ENCODE assay signal across 10 cellular contexts in the genomic region with DNA sequence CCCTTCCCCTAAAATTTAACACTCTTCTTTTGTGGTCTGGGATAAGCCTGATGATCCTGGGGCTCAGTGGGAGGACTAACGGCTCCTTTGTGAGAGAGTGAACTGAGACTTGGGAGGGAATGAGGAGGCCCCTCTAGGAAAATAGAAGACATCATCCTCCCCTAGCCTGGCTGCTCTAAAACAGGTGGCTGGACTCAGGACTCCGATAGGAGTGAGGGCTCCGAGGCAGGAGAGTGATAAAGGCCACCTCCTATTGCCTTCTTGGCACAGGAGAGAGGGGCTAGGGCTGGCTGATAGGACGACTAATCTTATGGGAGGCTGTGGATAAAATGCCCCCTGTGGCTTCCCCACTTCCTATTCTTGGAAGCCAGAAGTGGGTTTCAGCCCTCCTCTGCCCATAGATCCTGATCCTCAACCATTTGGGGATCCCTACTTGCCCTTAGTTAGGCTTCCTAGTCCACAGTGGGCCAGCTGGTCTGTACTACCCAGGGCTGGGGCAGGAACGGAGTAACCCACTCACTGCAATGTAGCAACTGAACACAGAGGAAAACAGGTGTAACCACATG. TPM values are rescaled to one million over a fixed set of nuclear protein-coding genes. Genes with fewer than 3 reads are reported as not detected.
DNase-seq lines count a peak whose midpoint lies in the region; ATAC-seq, FAIRE-seq and TF ChIP-seq lines count a peak whose summit lies in the region.
"Had no signal": no experiment of that assay in that cellular context is flagged by ENCODE, and none has a peak within 500 bp of the region (broad histone marks: within the 10 kb centered on the region; RNA-seq: fewer than 3 reads in every experiment).

No MANE protein-coding gene starts in this region.

- intact Hi-C loops in CD4-positive, alpha-beta T cell (cut with DNase I, micrococcal nuclease), result loop anchor here (1.0 to 2.0 kb wide), 4 partner anchors 21 to 156 kb away; a partner anchor contains a TSS
- intact Hi-C loops in GM12878 (cut with micrococcal nuclease; ENCODE audit: unreplicated experiment) (no loop called here), natural killer cell (cut with micrococcal nuclease) (loop anchor here (2.0 kb wide), 2 partner anchors 19 to 27 kb away; a partner anchor contains a TSS), A673 (cut with micrococcal nuclease; ENCODE audit: unreplicated experiment) (no loop called here)

- H3K4me1 ChIP-seq in GM12878 (ENCODE audit: control insufficient read depth, insufficient read depth, low read length) (peaks cover 31% of the 10 kb centered on the region), A673 (ENCODE audit: insufficient read depth, low read length, poor library complexity, severe bottlenecking) (peaks cover 5% of the 10 kb centered on the region)

- POLR2A ChIA-PET in CD4-positive, alpha-beta T cell (lab: Charles Lee), result interaction anchor here (2.5 to 8.1 kb wide), 8 partner anchors 8 to 156 kb away, joined by 13 to 98 read pairs (median 20); a partner anchor contains a TSS
- POLR2A ChIA-PET in GM12878 (lab: Charles Lee) (interaction anchor here (0.5 kb wide), 1 partner anchor 138 kb away, joined by 3 read pairs; no protein-coding TSS in a partner anchor), A673 (lab: Charles Lee; ENCODE audit: low non-redundant PET) (no interaction called here)

- H3K27ac Mint-ChIP-seq in CD4-positive, alpha-beta T cell, result peak overlapping the region; percentile 99
- peak overlapping the region; percentile 85 to 92 for H3K27ac Mint-ChIP-seq in natural killer cell

- BruUV-seq in GM12878 (replicated peaks; lab: Mats Ljungman, UMichigan), result no TSS peak
- no TSS peak for BruUV-seq in A673 (replicated peaks; lab: Mats Ljungman, UMichigan)

- H3K4me3 Mint-ChIP-seq in CD4-positive, alpha-beta T cell, result peak overlapping the region; percentile 97
- peak overlapping the region; percentile 91 for H3K4me3 Mint-ChIP-seq in natural killer cell

- H3K27me3 ChIP-seq in CD4-positive, alpha-beta T cell (ENCODE audit: control insufficient read depth, insufficient read depth, low read length), result no peaks in the 10 kb centered on the region
- H3K27me3 ChIP-seq in GM12878 (replicated peaks in 1 of 2; ENCODE audit: control insufficient read depth in 2 of 2, insufficient read depth in 2 of 2, low read length in 1 of 2) (0 out of 4 replicates have a peak, but pooled peaks cover 0 to 1% of the 10 kb centered on the region in 2 experiments), A673 (replicated peaks; ENCODE audit: insufficient read depth, low read depth, low read length, poor library complexity) (no peaks in the 10 kb centered on the region)

- CTCF ChIA-PET in CD4-positive, alpha-beta T cell (lab: Charles Lee), result interaction anchor here (2.3 to 4.3 kb wide), 3 partner anchors 20 to 71 kb away, joined by 6 to 40 read pairs (median 33); no protein-coding TSS in a partner anchor
- CTCF ChIA-PET in GM12878 (lab: Yijun Ruan, JAX), result interaction anchor here (2.3 to 8.9 kb wide), 4 partner anchors 13 to 42 kb away, joined by 12 to 113 read pairs (median 27); a partner anchor contains a TSS
- CTCF ChIA-PET in A673 (lab: Charles Lee), result interaction anchor here (0.7 to 2.2 kb wide), 2 partner anchors 20 to 25 kb away, joined by 4 to 6 read pairs; no protein-coding TSS in a partner anchor

- no peaks in the 10 kb centered on the region for H3K79me2 ChIP-seq in GM12878 (ENCODE audit: control insufficient read depth, insufficient read depth, low read length)

- no peak for ATAC-seq in CD4-positive, alpha-beta T cell (ENCODE audit: poor library complexity)
- ATAC-seq in GM12878 (no peak), natural killer cell (no peak), GM18873 (IDR thresholded peaks at IDR 0.05; ENCODE audit: low FRiP score, unreplicated experiment) (no peak)

- H3K4me2 ChIP-seq in GM12878 (ENCODE audit: control insufficient read depth, insufficient read depth), result no peak overlapping the region; the same call in 1 of the 2 replicates

- peak overlapping the region; percentile 91 for H3K27ac ChIP-seq in CD4-positive, alpha-beta T cell (ENCODE audit: low read depth, low read length)
- H3K27ac ChIP-seq in GM12878 (ENCODE audit: control insufficient read depth, insufficient read depth) (no peak overlapping the region), A673 (ENCODE audit: low read depth, low read length, poor library complexity, severe bottlenecking) (no peak overlapping the region)

- H3K9me3 Mint-ChIP-seq in CD4-positive, alpha-beta T cell, result no peaks in the 10 kb centered on the region
- H3K9me3 Mint-ChIP-seq in natural killer cell, result no peaks in the 10 kb centered on the region

- no peaks in the 10 kb centered on the region for H3K9me3 ChIP-seq in CD4-positive, alpha-beta T cell (ENCODE audit: control insufficient read depth, low read length)
- no peaks in the 10 kb centered on the region for H3K9me3 ChIP-seq in GM12878 (replicated peaks; ENCODE audit: control insufficient read depth, insufficient read depth, low read length)
- H3K9me3 ChIP-seq in A673 (ENCODE audit: low read depth, low read length, poor library complexity, severe bottlenecking), result no peaks in the 10 kb centered on the region

- H3K27me3 Mint-ChIP-seq in CD4-positive, alpha-beta T cell, result no peaks in the 10 kb centered on the region
- no peaks in the 10 kb centered on the region for H3K27me3 Mint-ChIP-seq in natural killer cell (ENCODE audit: low read depth in 2 of 2)

- H3K9ac ChIP-seq in GM12878 (ENCODE audit: control insufficient read depth, insufficient read depth, low read length), result no peak overlapping the region

- no peak for FAIRE-seq in GM12878 (lab: Jason Lieb, UNC)

- H3K4me1 Mint-ChIP-seq in CD4-positive, alpha-beta T cell (ENCODE audit: low read depth), result peaks cover 55% of the 10 kb centered on the region
- peaks cover 13 to 30% of the 10 kb centered on the region in 2 donors for H3K4me1 Mint-ChIP-seq in natural killer cell

- TF ChIP-seq EP300 in GM12878 (IDR thresholded peaks at IDR 0.05; ENCODE audit: borderline replicate concordance in 1 of 2, control insufficient read depth in 1 of 2, low read depth in 2 of 2, low read length in 2 of 2), result no peak

- TF ChIP-seq CTCF in CD4-positive, alpha-beta T cell (IDR thresholded peaks at IDR 0.05), result no peak
- no peak for TF ChIP-seq CTCF in LNCaP clone FGC (IDR thresholded peaks at IDR 0.05; ENCODE audit: control insufficient read depth, extremely low read depth, insufficient read depth)
- no peak for TF ChIP-seq CTCF in GM12878 (IDR thresholded peaks at IDR 0.05 in 2 of 3, conservative IDR thresholded peaks at IDR 0.05 in 1 of 3; ENCODE audit: control insufficient read depth in 2 of 3, extremely low read depth in 1 of 3, insufficient read depth in 1 of 3, low read depth in 3 of 3, low read length in 3 of 3)
- TF ChIP-seq CTCF in natural killer cell (IDR thresholded peaks at IDR 0.05), result no peak
- TF ChIP-seq CTCF in A673 (conservative IDR thresholded peaks at IDR 0.05; ENCODE audit: low read depth, low read length), result no peak

- no peak for TF ChIP-seq POLR2A in GM12878 (IDR thresholded peaks at IDR 0.05; ENCODE audit: low read depth, low read length)

- RAD21 ChIA-PET in GM12878 (lab: Charles Lee; ENCODE audit: unreplicated experiment), result interaction anchor here (1.0 kb wide), 1 partner anchor 12 kb away, joined by 3 read pairs; no protein-coding TSS in a partner anchor

- no peak overlapping the region for H2AFZ ChIP-seq in GM12878 (ENCODE audit: control insufficient read depth, low read depth, low read length)

- H3K36me3 ChIP-seq in GM12878 (ENCODE audit: control insufficient read depth in 2 of 2, insufficient read depth in 2 of 2, low read length in 1 of 2), result no peaks in the 10 kb centered on the region
- no peaks in the 10 kb centered on the region for H3K36me3 ChIP-seq in A673 (ENCODE audit: insufficient read depth, low read length, poor library complexity, severe bottlenecking)

- H4K20me1 ChIP-seq in GM12878 (ENCODE audit: control insufficient read depth, insufficient read depth), result no peaks in the 10 kb centered on the region

- DNase-seq in CD4-positive, alpha-beta T cell, result peak in 5 of 10 experiments; percentile 34 to 53 (median 43)
- DNase-seq in LNCaP clone FGC (ENCODE audit: low read depth), result no peak
- DNase-seq in GM12878 (ENCODE audit: low read depth, low spot score), result no peak
- DNase-seq in natural killer cell, result no peak
- no peak for DNase-seq in A673 (ENCODE audit: low spot score)
- DNase-seq in stimulated activated CD4-positive, alpha-beta T cell treated with anti-CD3 and anti-CD28 coated beads, Interleukin-12 subunit alpha, Interleukin-12 subunit beta, amount 100 ng/mL, for 4 hours, result no peak
- no peak for DNase-seq in NK-92 (lab: John Stamatoyannopoulos, UW; ENCODE audit: unreplicated experiment)
- DNase-seq: NCI-H1930 had no signal

- WGBS in GM12878 (ENCODE audit: insufficient coverage, insufficient replicate concordance, low lambda C conversion rate, missing lambda C conversion rate), result 60% methylated on average over 5 of the region's 5 CpGs

- peak overlapping the region; percentile 67 for H3K4me3 ChIP-seq in LNCaP clone FGC (ENCODE audit: low read depth, low read length)
- H3K4me3 ChIP-seq in GM12878, result no peak overlapping the region
- no peak overlapping the region for H3K4me3 ChIP-seq in A673 (ENCODE audit: low read depth, low read length, poor library complexity, severe bottlenecking)

- SMC1A ChIA-PET in GM12878 (lab: Charles Lee; ENCODE audit: uncharacterized antibody, unreplicated experiment), result no interaction called here

- H3K36me3 Mint-ChIP-seq in CD4-positive, alpha-beta T cell (ENCODE audit: low read depth), result peaks cover 63% of the 10 kb centered on the region
- no peaks in the 10 kb centered on the region for H3K36me3 Mint-ChIP-seq in natural killer cell

- TF ChIP-seq RAD21 in GM12878 (IDR thresholded peaks at IDR 0.05; ENCODE audit: insufficient read depth, low read depth, low read length), result no peak

- in situ Hi-C loops in GM12878 (cut with MboI), result no loop called here

RNA-seq across cellular contexts. Expression of a gene that starts 1.4 kb away (rescaled TPM):
- total RNA-seq in CD4-positive, alpha-beta T cell, result 100 to 1,000 TPM in 1 of 2 experiments, 10 to 100 TPM in 1; 99.8 to 106 TPM
- 0.47 and 0.92 TPM in 2 replicates for total RNA-seq in GM12878 (2013; cell fraction: nucleolus; rRNA removed)
- total RNA-seq in GM12878 (2014; rRNA removed) (3.1 and 6.5 TPM in 2 replicates), GM12878 (2014; rRNA removed; fragmentation: Illumina TruSeq; extraction: Trizol) (2.0 and 3.0 TPM in 2 replicates), GM12878 (2021) (3.4 and 4.8 TPM in 2 replicates), natural killer cell (10 to 100 TPM in 1 of 3 donors, 1 to 10 TPM in 2; 3.9 to 12.7 (median 6.1) TPM), A673 (2021) (0.37 and 0.43 TPM in 2 replicates)
- polyA plus RNA-seq in GM12878 (2011; ENCODE audit: low read depth), result 2.6 TPM
- polyA plus RNA-seq in GM12878 (2011; rRNA removed) (4.1 and 5.5 TPM in 2 replicates), GM12878 (2014; fragmentation: Illumina TruSeq; extraction: Trizol) (0.95 and 2.6 TPM in 2 replicates), GM12878 (2014; fragmentation: Nextera tagmentation; extraction: Ambion mirVana) (under 1 TPM; 0.60 to 0.71 TPM), GM12878 (2014; rRNA removed) (4.2 and 6.9 TPM in 2 replicates), GM12878 (2016; fragmentation: Nextera tagmentation; extraction: Ambion mirVana) (10 to 100 TPM; 11.2 to 11.8 TPM)
- 10.2 and 11.0 TPM in 2 replicates for polyA plus RNA-seq in GM12878 (2011; cell fraction: cytosol; rRNA removed)
- 9.5 and 11.4 TPM in 2 replicates for polyA plus RNA-seq in GM12878 (2011; cell fraction: nucleus; rRNA removed)
- 1.8 and 4.9 TPM in 2 replicates for polyA plus RNA-seq in GM12878 (2012)
- 3.9 and 6.0 TPM in 2 replicates for polyA minus RNA-seq in GM12878 (2011; rRNA and poly(A)+ RNA removed)
- 6.7 and 7.4 TPM in 2 replicates for polyA minus RNA-seq in GM12878 (2011; cell fraction: cytosol; rRNA and poly(A)+ RNA removed)
- 1.4 and 2.3 TPM in 2 replicates for polyA minus RNA-seq in GM12878 (2011; cell fraction: nucleus; rRNA and poly(A)+ RNA removed)

RNA-seq across cellular contexts. Expression of a gene that starts 27.7 kb away (rescaled TPM):
- total RNA-seq in CD4-positive, alpha-beta T cell, result 10 to 100 TPM; 30.5 to 30.6 TPM
- 41.2 and 42.0 TPM in 2 replicates for total RNA-seq in GM12878 (2013; cell fraction: nucleolus; rRNA removed)
- total RNA-seq in GM12878 (2014; rRNA removed), result 29.4 and 34.0 TPM in 2 replicates
- total RNA-seq in GM12878 (2014; rRNA removed; fragmentation: Illumina TruSeq; extraction: Trizol), result 18.8 and 20.7 TPM in 2 replicates
- 51.8 and 53.2 TPM in 2 replicates for total RNA-seq in GM12878 (2021)
- 15.3 TPM for polyA plus RNA-seq in GM12878 (2011; ENCODE audit: low read depth)
- 9.1 and 26.4 TPM in 2 replicates for polyA plus RNA-seq in GM12878 (2011; rRNA removed)
- 24.6 and 24.9 TPM in 2 replicates for polyA plus RNA-seq in GM12878 (2011; cell fraction: cytosol; rRNA removed)
- 51.7 and 61.5 TPM in 2 replicates for polyA plus RNA-seq in GM12878 (2011; cell fraction: nucleus; rRNA removed)
- 16.0 and 17.8 TPM in 2 replicates for polyA plus RNA-seq in GM12878 (2012)
- 26.8 and 36.9 TPM in 2 replicates for polyA plus RNA-seq in GM12878 (2014; fragmentation: Illumina TruSeq; extraction: Trizol)
- polyA plus RNA-seq in GM12878 (2014; fragmentation: Nextera tagmentation; extraction: Ambion mirVana), result 10 to 100 TPM in 1 of 2 experiments, 1 to 10 TPM in 1; 8.3 to 13.2 TPM
- polyA plus RNA-seq in GM12878 (2014; rRNA removed), result 32.2 and 40.1 TPM in 2 replicates
- polyA plus RNA-seq in GM12878 (2016; fragmentation: Nextera tagmentation; extraction: Ambion mirVana), result 10 to 100 TPM; 40.6 to 47.1 TPM
- polyA minus RNA-seq in GM12878 (2011; rRNA and poly(A)+ RNA removed), result 35.0 and 35.3 TPM in 2 replicates
- polyA minus RNA-seq in GM12878 (2011; cell fraction: cytosol; rRNA and poly(A)+ RNA removed), result 13.2 and 16.1 TPM in 2 replicates
- polyA minus RNA-seq in GM12878 (2011; cell fraction: nucleus; rRNA and poly(A)+ RNA removed), result 33.0 and 59.5 TPM in 2 replicates
- 10 to 100 TPM; 34.2 to 42.2 (median 38.2) TPM for total RNA-seq in natural killer cell
- 36.3 and 49.6 TPM in 2 replicates for total RNA-seq in A673 (2021)

RNA-seq across cellular contexts. Expression of a gene that starts 43.7 kb away (rescaled TPM):
- total RNA-seq in CD4-positive, alpha-beta T cell, result under 1 TPM; 0.25 to 0.27 TPM
- total RNA-seq in GM12878 (2013; cell fraction: nucleolus; rRNA removed), result 1.8 and 2.7 TPM in 2 replicates
- total RNA-seq in GM12878 (2014; rRNA removed) (not detected in 2 replicates), GM12878 (2014; rRNA removed; fragmentation: Illumina TruSeq; extraction: Trizol) (not detected in 2 replicates), GM12878 (2021) (not detected in 2 replicates), natural killer cell (not detected), A673 (2021) (not detected in 2 replicates)
- not detected for polyA plus RNA-seq in GM12878 (2011; ENCODE audit: low read depth)
- polyA plus RNA-seq in GM12878 (2011; rRNA removed) (0.04 and 0.06 TPM in 2 replicates), GM12878 (2014; fragmentation: Illumina TruSeq; extraction: Trizol) (not detected in 2 replicates), GM12878 (2014; fragmentation: Nextera tagmentation; extraction: Ambion mirVana) (under 1 TPM in 1 of 2 experiments, not detected in 1; 0.18 TPM), GM12878 (2014; rRNA removed) (0.04 TPM in 1 of 2 replicates, not detected in the other), GM12878 (2016; fragmentation: Nextera tagmentation; extraction: Ambion mirVana) (not detected)
- polyA plus RNA-seq in GM12878 (2011; cell fraction: cytosol; rRNA removed), result 0.08 and 0.10 TPM in 2 replicates
- 0.09 and 0.39 TPM in 2 replicates for polyA plus RNA-seq in GM12878 (2011; cell fraction: nucleus; rRNA removed)
- not detected in 2 replicates for polyA plus RNA-seq in GM12878 (2012)
- not detected in 2 replicates for polyA minus RNA-seq in GM12878 (2011; rRNA and poly(A)+ RNA removed)
- not detected in 2 replicates for polyA minus RNA-seq in GM12878 (2011; cell fraction: cytosol; rRNA and poly(A)+ RNA removed)
- 0.48 and 0.77 TPM in 2 replicates for polyA minus RNA-seq in GM12878 (2011; cell fraction: nucleus; rRNA and poly(A)+ RNA removed)
- total RNA-seq: activated CD8-positive, alpha-beta memory T cell treated with anti-CD3 and anti-CD28 coated beads for 36 hours had no signal

Comparison
In these comparisons a context has a peak if more than half of its experiments do, and no peak if none do; other contexts are left out.
1. RNA of a gene that starts 1.4 kb away (total RNA-seq): 99.8 to 106 TPM in CD4-positive, alpha-beta T cell; 3.9 to 12.7 TPM in natural killer cell, 0.47 to 6.5 TPM in GM12878 and 0.37 to 0.43 TPM in A673; every median in the first group is over 4 times any median in the second.
2. intact Hi-C loops: an anchor here in CD4-positive, alpha-beta T cell (1.0 to 2.0 kb wide) and natural killer cell (2.0 kb wide); none called in GM12878 and A673.